10 cellular contexts compared by ENCODE assay signal in the genomic region with DNA sequence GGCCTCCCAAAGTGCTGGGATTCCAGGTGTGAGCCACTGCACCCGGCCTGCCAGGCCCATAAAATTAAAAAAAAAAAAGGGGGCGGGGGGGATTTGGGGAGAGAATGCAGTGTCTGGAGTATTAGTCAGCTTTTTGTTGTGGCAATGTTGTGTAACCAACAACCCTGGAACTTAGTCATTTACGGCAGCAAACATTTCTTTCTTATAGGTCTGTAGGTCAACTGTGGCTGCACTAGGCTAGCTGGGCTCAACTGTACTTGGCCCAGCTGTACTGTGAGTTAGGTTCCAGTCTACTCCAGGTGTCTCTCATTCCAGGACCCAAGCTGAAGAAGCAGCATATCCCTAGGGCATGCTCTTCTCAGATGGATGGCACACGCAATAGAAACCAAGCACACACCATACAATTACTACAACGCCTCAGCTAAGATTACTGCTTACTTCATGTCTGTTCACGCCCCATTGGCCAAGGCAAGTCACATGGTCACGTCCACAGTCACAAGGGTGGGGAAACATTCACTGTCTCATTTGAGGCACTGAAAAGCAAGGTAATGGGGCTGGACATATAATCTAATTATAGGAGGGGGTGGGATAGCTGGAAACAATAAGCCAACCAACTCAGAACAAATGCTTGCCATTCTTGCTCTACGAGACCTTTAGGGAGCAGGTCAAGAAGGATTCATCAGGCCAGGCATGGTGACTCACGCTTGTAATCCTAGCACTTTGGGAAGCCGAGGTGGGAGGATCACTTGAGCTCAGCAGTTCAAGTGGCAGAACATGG. TPM values are rescaled to one million over a fixed set of nuclear protein-coding genes. Genes with fewer than 3 reads are reported as not detected.
DNase-seq lines count a peak whose midpoint lies in the region; ATAC-seq, FAIRE-seq and TF ChIP-seq lines count a peak whose summit lies in the region.
"Had no signal": no experiment of that assay in that cellular context is flagged by ENCODE, and none has a peak within 500 bp of the region (broad histone marks: within the 10 kb centered on the region; RNA-seq: fewer than 3 reads in every experiment).

No MANE protein-coding gene starts in this region.

- H3K4me3 ChIP-seq in HAP-1 (no peak overlapping the region), H1 (ENCODE audit: extremely low read depth in 1 of 4, insufficient read depth in 2 of 4, low read depth in 3 of 4, low read length in 4 of 4) (no peak overlapping the region)

- H3K27ac ChIP-seq in H1 (ENCODE audit: low read depth, low read length) = no peak overlapping the region

- DNase-seq in HAP-1 (ENCODE audit: low spot score in 2 of 2) = peak; percentile 9 to 64
- DNase-seq in NCI-H2196 treated with DMSO at 0.1 percent for 48 hours (lab: John Stamatoyannopoulos, UW; ENCODE audit: unreplicated experiment) = peak; percentile 33
- DNase-seq in H1 (ENCODE audit: low read depth in 1 of 2, low spot score in 2 of 2) = no peak
- DNase-seq in posterior vena cava (ENCODE audit: low spot score) = peak; percentile 29
- DNase-seq in NCI-H2029 treated with DMSO at 0.1 percent for 48 hours (lab: John Stamatoyannopoulos, UW) = no peak
- no peak for DNase-seq in HuH-7.5 (ENCODE audit: low spot score)
- DNase-seq: central memory CD4-positive, alpha-beta T cell; NCI-H345 had no signal

- intact Hi-C loops in posterior vena cava (cut with DNase I) = no loop called here

- H3K18ac ChIP-seq in H1 (ENCODE audit: extremely low read depth, low read length) = no peak overlapping the region

- H2BK12ac ChIP-seq in H1 (ENCODE audit: low read depth, low read length) = no peak overlapping the region

- no peak overlapping the region for H3K4me2 ChIP-seq in H1 (ENCODE audit: insufficient read depth in 1 of 2, low read depth in 2 of 2, low read length in 2 of 2)

- H3K56ac ChIP-seq in H1 (replicated peaks; ENCODE audit: insufficient read length, low read depth, low read length) = no peak overlapping the region

- H3K9me3 ChIP-seq in HAP-1 (no peaks in the 10 kb centered on the region), H1 (ENCODE audit: insufficient read depth in 2 of 2, low read depth in 1 of 2, low read length in 1 of 2) (no peaks in the 10 kb centered on the region)

- no peak overlapping the region for H4K5ac ChIP-seq in H1 (ENCODE audit: insufficient read length, low read depth, low read length)

- no peak overlapping the region for H4K91ac ChIP-seq in H1 (replicated peaks; ENCODE audit: insufficient read length, low read length)

- ATAC-seq in GM21619 (IDR thresholded peaks at IDR 0.05; ENCODE audit: unreplicated experiment) (no peak), HG03439 (IDR thresholded peaks at IDR 0.05; ENCODE audit: unreplicated experiment) (no peak)

- in situ Hi-C loops in HAP-1 (cut with MboI; ENCODE audit: low sequenced_read_pairs) = no loop called here

- H3K36me3 ChIP-seq in HAP-1 (replicated peaks) (no peaks in the 10 kb centered on the region), H1 (ENCODE audit: control insufficient read depth in 2 of 4, insufficient read depth in 4 of 4, low read length in 3 of 4) (no peaks in the 10 kb centered on the region)

- no peak for TF ChIP-seq EP300 in H1 (IDR thresholded peaks at IDR 0.05; ENCODE audit: borderline replicate concordance in 1 of 2, low read depth in 2 of 2, low read length in 2 of 2)

- H2AK5ac ChIP-seq in H1 (ENCODE audit: low read depth, low read length) = peak overlapping the region; percentile 5; the same call in 1 of the 2 replicates

- no peak for TF ChIP-seq CTCF in H1 (IDR thresholded peaks at IDR 0.05; ENCODE audit: control extremely low read depth in 1 of 3, insufficient read depth in 1 of 3, low read depth in 1 of 3, low read length in 3 of 3)

- no peak for TF ChIP-seq POLR2A in H1 (IDR thresholded peaks at IDR 0.05; ENCODE audit: control extremely low read depth in 1 of 2, low read depth in 2 of 2, low read length in 2 of 2)

- H2BK15ac ChIP-seq in H1 (ENCODE audit: low read length) = no peak overlapping the region

- no peaks in the 10 kb centered on the region for H3K27me3 ChIP-seq in HAP-1 (ENCODE audit: low read depth)
- no peaks in the 10 kb centered on the region for H3K27me3 ChIP-seq in H1 (replicated peaks in 1 of 4; ENCODE audit: control insufficient read depth in 3 of 4, extremely low read depth in 1 of 4, insufficient read depth in 3 of 4, low read length in 3 of 4)

- H3K4ac ChIP-seq in H1 (replicated peaks; ENCODE audit: insufficient read length, low read depth, low read length) = no peak overlapping the region

- no peaks in the 10 kb centered on the region for H3K79me2 ChIP-seq in H1 (ENCODE audit: control insufficient read depth in 1 of 2, insufficient read depth in 2 of 2, low read length in 2 of 2)

- H2BK5ac ChIP-seq in H1 (ENCODE audit: low read depth, low read length) = no peak overlapping the region

- H3K23me2 ChIP-seq in H1 (ENCODE audit: low read depth, low read length) = no peaks in the 10 kb centered on the region

- H3K4me1 ChIP-seq in HAP-1 (peaks cover 8% of the 10 kb centered on the region; the same call in 1 of the 2 replicates), H1 (replicated peaks in 1 of 4; ENCODE audit: control insufficient read depth in 3 of 4, insufficient read depth in 4 of 4, low read length in 3 of 4) (no peaks in the 10 kb centered on the region)

- no peak overlapping the region for H3K9ac ChIP-seq in H1 (replicated peaks in 1 of 4; ENCODE audit: extremely low read depth in 1 of 4, low read depth in 3 of 4, low read length in 3 of 4)

- no peak overlapping the region for H4K8ac ChIP-seq in H1 (ENCODE audit: extremely low read depth, insufficient read depth, low read length)

- no peak overlapping the region for H2BK20ac ChIP-seq in H1 (ENCODE audit: low read length)

- H3K79me1 ChIP-seq in H1 (ENCODE audit: low read depth, low read length) = no peaks in the 10 kb centered on the region; the same call in 1 of the 2 replicates

- no peak for TF ChIP-seq RAD21 in H1 (IDR thresholded peaks at IDR 0.05 in 1 of 2, conservative IDR thresholded peaks at IDR 0.05 in 1 of 2; ENCODE audit: low read depth in 2 of 2, low read length in 2 of 2)

- WGBS in H1 (ENCODE audit: extremely low coverage in 1 of 2, insufficient coverage in 1 of 2, insufficient read length in 1 of 2, insufficient replicate concordance in 2 of 2, low coverage in 1 of 2, low lambda C conversion rate in 2 of 2, missing lambda C conversion rate in 1 of 2), 2 experiments = 89% methylated on average over 9 of the region's 10 CpGs; no CpG with 5 or more reads in 1 of the 2 experiments

- POLR2A ChIA-PET in H1 (lab: Charles Lee; ENCODE audit: partially characterized antibody) = interaction anchor here (0.6 to 1.5 kb wide), 8 partner anchors 9 to 47 kb away, joined by 3 to 12 read pairs (median 3); no protein-coding TSS in a partner anchor

- H3K23ac ChIP-seq in H1 (ENCODE audit: insufficient read length) = no peak overlapping the region

- FAIRE-seq in H1 (lab: Jason Lieb, UNC) = no peak

- no peak overlapping the region for H3K14ac ChIP-seq in H1 (ENCODE audit: insufficient read length)

- H2BK120ac ChIP-seq in H1 (replicated peaks; ENCODE audit: low read depth, low read length) = no peak overlapping the region

- no peak overlapping the region for H2AFZ ChIP-seq in H1 (ENCODE audit: low read length)

- CTCF ChIA-PET in H1 (lab: Charles Lee; ENCODE audit: partially characterized antibody) = interaction anchor here (0.5 to 1.1 kb wide), 5 partner anchors 9 to 230 kb away, joined by 3 to 4 read pairs (median 3); no protein-coding TSS in a partner anchor

- H4K20me1 ChIP-seq in H1 (replicated peaks in 1 of 2; ENCODE audit: control insufficient read depth in 1 of 2, insufficient read depth in 2 of 2, low read length in 2 of 2) = no peaks in the 10 kb centered on the region

TF ChIP-seq in H1, 55 proteins besides CTCF, POLR2A, EP300 and RAD21 (continues in another document):
- TF ChIP-seq E2F6 (IDR thresholded peaks at IDR 0.05) = no peak

RNA-seq across cellular contexts. Expression of gene SPINDOC, which starts 10.4 kb away (rescaled TPM):
- total RNA-seq in H1 (2021; fragmentation: NEBNext Ultra II Directional; extraction: Animal tissue kit (Norgen Biotek cat#: 25700)) = 99.7 and 104 TPM in 2 replicates
- 78.7 and 112 TPM in 2 replicates for polyA plus RNA-seq in H1 (2011; rRNA removed)
- 111 TPM for polyA plus RNA-seq in H1 (2011; cell fraction: cytosol; rRNA removed)
- polyA plus RNA-seq in H1 (2011; cell fraction: nucleus; rRNA removed) = 95.2 TPM
- 78.1 to 103 TPM (median 96.8 TPM) in 4 replicates for polyA plus RNA-seq in H1 (2012, experiment 1 of 2)
- polyA plus RNA-seq in H1 (2012, experiment 2 of 2) = 96.2 TPM
- 70.5 TPM for polyA plus RNA-seq in H1 (2013, experiment 1 of 2)
- polyA plus RNA-seq in H1 (2013, experiment 2 of 2) = 71.0 TPM
- 17.8 and 20.3 TPM in 2 replicates for polyA minus RNA-seq in H1 (2011; rRNA and poly(A)+ RNA removed)
- 41.1 TPM for polyA minus RNA-seq in H1 (2011; cell fraction: cytosol; rRNA and poly(A)+ RNA removed)
- polyA minus RNA-seq in H1 (2011; cell fraction: nucleus; rRNA and poly(A)+ RNA removed) = 32.2 TPM
- total RNA-seq in posterior vena cava = 10 to 100 TPM; 11.8 to 15.1 TPM

RNA-seq across cellular contexts. Expression of gene ZFTA, which starts 34.3 kb away (rescaled TPM):
- 33.8 and 34.0 TPM in 2 replicates for total RNA-seq in H1 (2021; fragmentation: NEBNext Ultra II Directional; extraction: Animal tissue kit (Norgen Biotek cat#: 25700))
- polyA plus RNA-seq in H1 (2011; rRNA removed) = 9.5 and 15.4 TPM in 2 replicates
- 14.8 TPM for polyA plus RNA-seq in H1 (2011; cell fraction: cytosol; rRNA removed)
- 45.1 TPM for polyA plus RNA-seq in H1 (2011; cell fraction: nucleus; rRNA removed)
- polyA plus RNA-seq in H1 (2012, experiment 1 of 2) = 17.3 to 20.0 TPM (median 18.4 TPM) in 4 replicates
- polyA plus RNA-seq in H1 (2012, experiment 2 of 2) = 16.2 TPM
- 18.1 TPM for polyA plus RNA-seq in H1 (2013, experiment 1 of 2)
- polyA plus RNA-seq in H1 (2013, experiment 2 of 2) = 18.9 TPM
- polyA minus RNA-seq in H1 (2011; rRNA and poly(A)+ RNA removed) = 7.3 and 9.4 TPM in 2 replicates
- 18.9 TPM for polyA minus RNA-seq in H1 (2011; cell fraction: cytosol; rRNA and poly(A)+ RNA removed)
- 50.1 TPM for polyA minus RNA-seq in H1 (2011; cell fraction: nucleus; rRNA and poly(A)+ RNA removed)
- total RNA-seq in posterior vena cava = 10 to 100 TPM; 13.0 to 21.8 TPM

RNA-seq across cellular contexts. Expression of gene MARK2, which starts 36.1 kb away (rescaled TPM):
- total RNA-seq in H1 (2021; fragmentation: NEBNext Ultra II Directional; extraction: Animal tissue kit (Norgen Biotek cat#: 25700)) = 56.5 and 58.5 TPM in 2 replicates
- polyA plus RNA-seq in H1 (2011; rRNA removed) = 19.3 and 24.4 TPM in 2 replicates
- 18.1 TPM for polyA plus RNA-seq in H1 (2011; cell fraction: cytosol; rRNA removed)
- 32.7 TPM for polyA plus RNA-seq in H1 (2011; cell fraction: nucleus; rRNA removed)
- polyA plus RNA-seq in H1 (2012, experiment 1 of 2) = 29.2 to 30.7 TPM (median 29.5 TPM) in 4 replicates
- polyA plus RNA-seq in H1 (2012, experiment 2 of 2) = 25.5 TPM
- 30.7 TPM for polyA plus RNA-seq in H1 (2013, experiment 1 of 2)
- polyA plus RNA-seq in H1 (2013, experiment 2 of 2) = 28.7 TPM
- 22.4 and 28.2 TPM in 2 replicates for polyA minus RNA-seq in H1 (2011; rRNA and poly(A)+ RNA removed)
- 38.7 TPM for polyA minus RNA-seq in H1 (2011; cell fraction: cytosol; rRNA and poly(A)+ RNA removed)
- 28.2 TPM for polyA minus RNA-seq in H1 (2011; cell fraction: nucleus; rRNA and poly(A)+ RNA removed)
- 10 to 100 TPM; 20.5 to 24.5 TPM for total RNA-seq in posterior vena cava

Comparison
In these comparisons a context has a peak if more than half of its experiments do, and no peak if none do; other contexts are left out.
1. DNase-seq: peak in HAP-1 (2 of 2), NCI-H2196 treated with DMSO at 0.1 percent for 48 hours (single experiment) and posterior vena cava (single experiment); none in H1 (0 of 2), NCI-H2029 treated with DMSO at 0.1 percent for 48 hours (single experiment) and HuH-7.5 (single experiment).